ENCODE assay signal across 25 cellular contexts in the genomic region with DNA sequence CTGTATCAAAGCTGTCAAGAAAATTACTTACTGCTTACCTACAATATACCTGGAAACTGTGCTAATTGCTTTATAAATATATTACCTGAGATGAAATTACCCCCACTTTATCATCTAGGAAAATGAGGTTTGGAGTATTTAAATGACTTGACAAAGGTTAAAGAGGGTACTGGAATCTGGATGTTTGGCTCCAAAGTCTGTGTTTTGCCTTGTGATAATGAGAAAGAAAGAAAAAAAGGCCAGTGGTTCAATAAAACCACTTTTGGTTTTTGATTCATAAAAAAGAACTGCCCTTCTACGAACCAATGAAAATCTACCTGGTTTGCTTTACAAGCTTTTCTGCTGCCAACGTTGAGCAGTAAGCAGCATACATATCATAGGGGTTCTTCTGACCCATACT.
"Had no signal": no experiment of that assay in that cellular context is flagged by ENCODE, and none has a peak within 500 bp of the region (broad histone marks: within the 10 kb centered on the region; RNA-seq: fewer than 3 reads in every experiment).

No MANE protein-coding gene starts in this region.

- H3K27ac Mint-ChIP-seq: mesothelial cell of epicardium; naive thymus-derived CD4-positive, alpha-beta T cell; nephron; neural progenitor cell; progenitor cell of endocrine pancreas; type B pancreatic cell had no signal

- ATAC-seq: foreskin keratinocyte; gastroesophageal sphincter; heart left ventricle; naive thymus-derived CD4-positive, alpha-beta T cell; sciatic nerve had no signal

- DNase-seq: cerebellar nuclear complex; dermis blood vessel endothelial cell; effector memory CD4-positive, alpha-beta T cell; foreskin keratinocyte; heart left ventricle; kidney; left ventricle myocardium inferior; mesenchymal stem cell; naive thymus-derived CD4-positive, alpha-beta T cell; stimulated activated CD4-positive, alpha-beta T cell treated with anti-CD3 and anti-CD28 coated beads, Interleukin-12 subunit alpha, Interleukin-12 subunit beta, amount 100 ng/mL, for 4 hours; stimulated activated CD4-positive, alpha-beta T cell treated with anti-CD3 and anti-CD28 coated beads, Interleukin-1b, Interleukin-23, amount 100 ng/mL, for 48 hours; stimulated activated CD4-positive, alpha-beta T cell treated with anti-CD3 and anti-CD28 coated beads, Interleukin-4, amount 100 ng/mL, for 1 hour; stimulated activated CD8-positive, alpha-beta memory T cell treated with anti-CD3 and anti-CD28 coated beads, Interleukin-4, amount 100 ng/mL, for 48 hours; stimulated activated naive CD4-positive, alpha-beta T cell treated with Interleukin-2 at 50 U/mL for 16 hours; substantia nigra; testis; tibial artery had no signal

- H3K36me3 Mint-ChIP-seq: mesothelial cell of epicardium, neural progenitor cell, type B pancreatic cell had no signal

- H3K4me1 Mint-ChIP-seq: naive thymus-derived CD4-positive, alpha-beta T cell; nephron had no signal

- H3K9me3 Mint-ChIP-seq: mesothelial cell of epicardium; naive thymus-derived CD4-positive, alpha-beta T cell; nephron; neural progenitor cell; type B pancreatic cell had no signal

- FAIRE-seq: endothelial cell of umbilical vein, kidney had no signal

- H3K27me3 Mint-ChIP-seq: naive thymus-derived CD4-positive, alpha-beta T cell; progenitor cell of endocrine pancreas; type B pancreatic cell had no signal

- H3K4me3 Mint-ChIP-seq: mesothelial cell of epicardium; naive thymus-derived CD4-positive, alpha-beta T cell; nephron; neural progenitor cell; type B pancreatic cell had no signal
